8 cellular contexts compared by ENCODE assay signal in genomic region chr2:202870431-202871160, GRCh38. TPM values are rescaled to one million over a fixed set of nuclear protein-coding genes. Genes with fewer than 3 reads are reported as not detected.
DNase-seq lines count a peak whose midpoint lies in the region; ATAC-seq and TF ChIP-seq lines count a peak whose summit lies in the region.

No MANE protein-coding gene starts in this region.

- H3K9ac ChIP-seq in neural progenitor cell, result no peak overlapping the region

- TF ChIP-seq CTCF in GM23338 (conservative IDR thresholded peaks at IDR 0.05; ENCODE audit: low read depth in 2 of 2) (peak; percentile 61 to 63), LNCaP clone FGC (IDR thresholded peaks at IDR 0.05; ENCODE audit: control insufficient read depth, extremely low read depth, insufficient read depth) (peak; percentile 31; the same call in 1 of the 2 replicates), RWPE2 (IDR thresholded peaks at IDR 0.05; ENCODE audit: poor library complexity, severe bottlenecking) (peak; percentile 80), neural progenitor cell (IDR thresholded peaks at IDR 0.05) (peak; percentile 60), suprapubic skin (IDR thresholded peaks at IDR 0.05) (no peak)

- H3F3A ChIP-seq in GM23338 (replicated peaks; ENCODE audit: low read depth), result no peaks in the 10 kb centered on the region; the same call in 1 of the 2 replicates
- peaks cover 40% of the 10 kb centered on the region for H3F3A ChIP-seq in neural progenitor cell (ENCODE audit: low read depth)

- H3K9me3 ChIP-seq in RWPE2 (ENCODE audit: severe bottlenecking) (no peaks in the 10 kb centered on the region), neural progenitor cell (ENCODE audit: low read depth) (no peaks in the 10 kb centered on the region), suprapubic skin (no peaks in the 10 kb centered on the region)

- peaks cover 7% of the 10 kb centered on the region for H3K27me3 Mint-ChIP-seq in GM23338 (ENCODE audit: insufficient read depth, low read depth, poor library complexity)
- peaks cover 6% of the 10 kb centered on the region for H3K27me3 Mint-ChIP-seq in neural progenitor cell (ENCODE audit: insufficient read depth, low read depth)

- no peaks in the 10 kb centered on the region for H3K9me2 ChIP-seq in GM23338 (ENCODE audit: insufficient read depth)

- H2AFZ ChIP-seq in GM23338 (peak overlapping the region; percentile 39), neural progenitor cell (replicated peaks) (peak overlapping the region; percentile 97)

- peak overlapping the region; percentile 85 for H3K4me2 ChIP-seq in GM23338
- peak overlapping the region; percentile 84 for H3K4me2 ChIP-seq in neural progenitor cell

- H3K4me3 ChIP-seq in GM23338 (peak overlapping the region; percentile 83), LNCaP clone FGC (ENCODE audit: low read depth, low read length) (peak overlapping the region; percentile 74), RWPE2 (ENCODE audit: severe bottlenecking) (peak overlapping the region; percentile 68), neural progenitor cell (peak overlapping the region; percentile 78), suprapubic skin (peak overlapping the region; percentile 70)

- H3K79me2 ChIP-seq in GM23338 (replicated peaks; ENCODE audit: insufficient read depth) (no peaks in the 10 kb centered on the region), neural progenitor cell (ENCODE audit: low read depth) (no peaks in the 10 kb centered on the region)

- H3K4me3 Mint-ChIP-seq in GM23338, result peak overlapping the region; percentile 89
- peak overlapping the region; percentile 96 for H3K4me3 Mint-ChIP-seq in neural progenitor cell

- H3K4me1 ChIP-seq in GM23338 (ENCODE audit: insufficient read depth), result no peaks in the 10 kb centered on the region
- no peaks in the 10 kb centered on the region for H3K4me1 ChIP-seq in RWPE2 (ENCODE audit: insufficient read depth, poor library complexity, severe bottlenecking)
- no peaks in the 10 kb centered on the region for H3K4me1 ChIP-seq in neural progenitor cell
- peaks cover 12% of the 10 kb centered on the region for H3K4me1 ChIP-seq in suprapubic skin

- ATAC-seq in GM23338 (peak; percentile 83), RWPE2 (ENCODE audit: low read depth) (peak; percentile 93)

- H3K4me1 Mint-ChIP-seq in GM23338 (peaks cover 11% of the 10 kb centered on the region; the same call in 2 of the 3 replicates), neural progenitor cell (peaks cover 11% of the 10 kb centered on the region)

- TF ChIP-seq EP300 in suprapubic skin (IDR thresholded peaks at IDR 0.05), result no peak

- H4K20me1 ChIP-seq in GM23338 (replicated peaks; ENCODE audit: insufficient read depth) (no peaks in the 10 kb centered on the region), neural progenitor cell (ENCODE audit: low read depth) (no peaks in the 10 kb centered on the region)

- peak; percentile 57 for DNase-seq in EH (ENCODE audit: low read depth)
- peak; percentile 95 for DNase-seq in GM23338 (ENCODE audit: low spot score)
- peak; percentile 43 for DNase-seq in LNCaP clone FGC (ENCODE audit: low read depth)
- peak; percentile 83 for DNase-seq in RWPE2 (ENCODE audit: low spot score)
- DNase-seq in activated effector memory CD4-positive, alpha-beta T cell treated with Interleukin-2 at 50 U/mL for 16 hours, result peak; percentile 47
- peak; percentile 32 for DNase-seq in fibroblast of the conjunctiva (ENCODE audit: low read depth)
- DNase-seq in neural progenitor cell (ENCODE audit: low spot score), result peak; percentile 61
- DNase-seq in suprapubic skin (ENCODE audit: low spot score in 2 of 2), result peak in 1 of 2 donors; percentile 66

- no peak for TF ChIP-seq POLR2A in suprapubic skin (IDR thresholded peaks at IDR 0.05)

- H3K27me3 ChIP-seq in GM23338 (ENCODE audit: insufficient read depth) (no peaks in the 10 kb centered on the region; the same call in 1 of the 2 replicates), RWPE2 (ENCODE audit: insufficient read depth, poor library complexity, severe bottlenecking) (no peaks in the 10 kb centered on the region), neural progenitor cell (peaks cover 10% of the 10 kb centered on the region), suprapubic skin (no peaks in the 10 kb centered on the region)

- H3K27ac ChIP-seq in GM23338 (ENCODE audit: low read depth) (no peak overlapping the region), RWPE2 (ENCODE audit: poor library complexity, severe bottlenecking) (peak overlapping the region; percentile 62), neural progenitor cell (no peak overlapping the region), suprapubic skin (peak overlapping the region; percentile 59)

- H3K36me3 ChIP-seq in GM23338 (ENCODE audit: insufficient read depth) (no peaks in the 10 kb centered on the region), RWPE2 (ENCODE audit: low read depth) (no peaks in the 10 kb centered on the region; the same call in 1 of the 2 replicates), neural progenitor cell (no peaks in the 10 kb centered on the region), suprapubic skin (no peaks in the 10 kb centered on the region)

- WGBS in suprapubic skin, result 4% methylated on average over 25 of the region's 25 CpGs

- H3K9me3 Mint-ChIP-seq in GM23338 (no peaks in the 10 kb centered on the region), neural progenitor cell (no peaks in the 10 kb centered on the region)

- H3K27ac Mint-ChIP-seq in GM23338 (peak overlapping the region; percentile 89; the same call in 1 of the 2 replicates), neural progenitor cell (peak overlapping the region; percentile 91)

- no peaks in the 10 kb centered on the region; the same call in 2 of the 3 replicates for H3K36me3 Mint-ChIP-seq in GM23338 (ENCODE audit: low read depth)
- no peaks in the 10 kb centered on the region for H3K36me3 Mint-ChIP-seq in neural progenitor cell

TF ChIP-seq in GM23338, 12 proteins besides CTCF, POLR2A, EP300 and RAD21:
- peak; percentile 79 for TF ChIP-seq CREB1 (CRISPR knock-in tag; IDR thresholded peaks at IDR 0.05; ENCODE audit: low read depth)
- TF ChIP-seq POLR2AphosphoS5 (IDR thresholded peaks at IDR 0.05; ENCODE audit: low read depth), result peak; percentile 72
- TF ChIP-seq ZNF331 (CRISPR knock-in tag; IDR thresholded peaks at IDR 0.05; ENCODE audit: low read depth), result no peak

RNA-seq across cellular contexts. Expression of gene ICA1L, which starts 1.0 kb away (rescaled TPM):
- total RNA-seq in GM23338 (2014; rRNA removed; shearing (Covaris generic)), result 5.6 and 7.2 TPM in 2 replicates
- polyA plus RNA-seq in GM23338 (2016; fragmentation: Nextera tagmentation; extraction: Ambion mirVana), result 1.6 and 2.2 TPM in 2 replicates
- 11.7 and 27.5 TPM in 2 replicates for total RNA-seq in neural progenitor cell (ENCODE audit: low replicate concordance)
- 1 to 10 TPM in 3 of 4 donors, under 1 TPM in 1; 0.85 to 4.2 (median 1.2) TPM for total RNA-seq in suprapubic skin

RNA-seq across cellular contexts. Expression of gene WDR12, which starts 40.9 kb away (rescaled TPM):
- total RNA-seq in GM23338 (2014; rRNA removed; shearing (Covaris generic)), result 98.1 and 118 TPM in 2 replicates
- 233 and 240 TPM in 2 replicates for polyA plus RNA-seq in GM23338 (2016; fragmentation: Nextera tagmentation; extraction: Ambion mirVana)
- total RNA-seq in neural progenitor cell (ENCODE audit: low replicate concordance) (54.0 and 58.6 TPM in 2 replicates), suprapubic skin (10 to 100 TPM; 18.2 to 30.2 (median 26.2) TPM)

RNA-seq across cellular contexts. Expression of gene CARF, which starts 41.5 kb away (rescaled TPM):
- 1.6 and 3.3 TPM in 2 replicates for total RNA-seq in GM23338 (2014; rRNA removed; shearing (Covaris generic))
- 1.1 and 1.7 TPM in 2 replicates for polyA plus RNA-seq in GM23338 (2016; fragmentation: Nextera tagmentation; extraction: Ambion mirVana)
- total RNA-seq in neural progenitor cell (ENCODE audit: low replicate concordance) (14.3 and 30.9 TPM in 2 replicates), suprapubic skin (10 to 100 TPM in 2 of 4 donors, 1 to 10 TPM in 2; 6.7 to 20.6 (median 11.1) TPM)

Comparison
In these comparisons a context has a peak if more than half of its experiments do, and no peak if none do; other contexts are left out.
1. H3K27ac ChIP-seq: peak in RWPE2 (single experiment) and suprapubic skin (single experiment); none in GM23338 (single experiment) and neural progenitor cell (single experiment).
2. CTCF ChIP-seq: peak in GM23338 (2 of 2), LNCaP clone FGC (single experiment), RWPE2 (single experiment) and neural progenitor cell (single experiment); none in suprapubic skin (0 of 2).
3. Peak in every context shown above with its lines, with median percentiles within 50 percentile points of each other: H3K4me3 ChIP-seq.